Comparison of ENCODE assay signal across 31 cellular contexts in the genomic region with DNA sequence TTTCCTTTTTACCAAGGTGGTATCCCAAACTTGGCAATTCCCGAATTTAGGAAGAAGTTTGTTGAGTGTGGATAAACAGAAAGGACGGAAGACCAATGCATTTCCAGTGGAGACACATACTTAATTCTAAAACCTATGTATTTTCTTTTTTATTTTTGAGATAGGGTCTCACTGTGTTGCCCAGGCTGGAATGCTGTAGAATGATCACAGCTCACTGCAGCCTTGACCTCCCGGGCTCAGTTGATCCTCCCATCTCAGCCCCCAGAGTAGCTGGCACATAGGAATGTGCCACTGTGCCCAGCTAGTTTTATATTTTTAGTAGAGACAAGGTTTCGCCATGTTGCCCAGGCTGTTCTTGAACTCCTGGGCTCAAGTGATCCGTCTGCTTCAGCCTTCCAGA.
"Had no signal": no experiment of that assay in that cellular context is flagged by ENCODE, and none has a peak within 500 bp of the region (broad histone marks: within the 10 kb centered on the region; RNA-seq: fewer than 3 reads in every experiment).

No MANE protein-coding gene starts in this region.

- H3K4me1 Mint-ChIP-seq: brain; stimulated activated memory B cell treated with anti-CD40 and anti-IgM and Interleukin-4, amounts not matched to agents 10 μg/mL and 1 μg/mL and 100 μg/mL, for 72 hours; WTC11 had no signal

- DNase-seq: activated CD4-positive, alpha-beta T cell treated with anti-CD3 and anti-CD28 coated beads, Interleukin-2, amount 50 U/mL, for 1 hour; activated CD8-positive, alpha-beta T cell treated with anti-CD3 and anti-CD28 coated beads for 36 hours; activated gamma-delta T cell treated with Interleukin-2 at 50 U/mL for 16 hours; activated T-cell treated with anti-CD3 and anti-CD28 coated beads, Interleukin-2, amount 50 U/mL, for 4 hours; cerebellar nuclear complex; colonic mucosa; effector memory CD4-positive, alpha-beta T cell; erythroblast; head of caudate nucleus; hippocampal formation; kidney; left colon; mesendoderm; SK-N-SH; small intestine; stimulated activated CD4-positive, alpha-beta T cell treated with anti-CD3 and anti-CD28 coated beads, Interleukin-1b, Interleukin-23, amount 100 ng/mL, for 48 hours; stimulated activated CD4-positive, alpha-beta T cell treated with anti-CD3 and anti-CD28 coated beads, Interleukin-4, amount 100 ng/mL, for 4 hours; stimulated activated CD8-positive, alpha-beta memory T cell treated with anti-CD3 and anti-CD28 coated beads, Interleukin-4, amount 100 ng/mL, for 48 hours; stimulated activated naive CD8-positive, alpha-beta T cell treated with anti-CD3 and anti-CD28 coated beads, Interleukin-15, amount 100 ng/mL, for 72 hours; substantia nigra; SW 1271; tibial artery had no signal

- H3K9me3 ChIP-seq: ascending aorta, colonic mucosa, SK-N-SH, tibial artery had no signal

- H3K36me3 Mint-ChIP-seq: WTC11 had no signal

- H3K27ac Mint-ChIP-seq: activated CD8-positive, alpha-beta T cell treated with anti-CD3 and anti-CD28 coated beads for 36 hours; activated naive CD4-positive, alpha-beta T cell treated with anti-CD3 and anti-CD28 coated beads, Interleukin-2, amount 50 U/mL, for 24 hours; activated T-helper 17 cell treated with anti-CD3 and anti-CD28 coated beads, Interleukin-2, amount 50 U/mL, for 72 hours; brain; stimulated activated memory B cell treated with anti-CD40 and anti-IgM and Interleukin-4, amounts not matched to agents 10 μg/mL and 1 μg/mL and 100 μg/mL, for 72 hours; T-helper 1 cell treated with Interleukin-12 subunit alpha and Interleukin-12 subunit beta and Interleukin-4 antibody, amounts not matched to agents 30 μg/mL and 1 μg/mL, for 36 hours; WTC11 had no signal

- H3K27ac ChIP-seq: cardiac muscle cell, colonic mucosa had no signal

- H3K4me3 ChIP-seq: ascending aorta, cardiac muscle cell, colonic mucosa, tibial artery had no signal

- H3K4me1 ChIP-seq: colonic mucosa had no signal

- H3K27me3 ChIP-seq: ascending aorta, cardiac muscle cell, colonic mucosa, tibial artery had no signal

- H3K36me3 ChIP-seq: ascending aorta, cardiac muscle cell, colonic mucosa, tibial artery had no signal

- H3K4me3 Mint-ChIP-seq: activated CD8-positive, alpha-beta T cell treated with anti-CD3 and anti-CD28 coated beads for 36 hours; activated naive CD4-positive, alpha-beta T cell treated with anti-CD3 and anti-CD28 coated beads, Interleukin-2, amount 50 U/mL, for 24 hours; activated T-cell treated with anti-CD3 and anti-CD28 coated beads, Interleukin-2, amount 50 U/mL, for 4 hours; activated T-helper 17 cell treated with anti-CD3 and anti-CD28 coated beads, Interleukin-2, amount 50 U/mL, for 72 hours; brain; nephron; stimulated activated memory B cell treated with anti-CD40 and anti-IgM and Interleukin-4, amounts not matched to agents 10 μg/mL and 1 μg/mL and 100 μg/mL, for 72 hours; stimulated activated naive CD8-positive, alpha-beta T cell treated with anti-CD3 and anti-CD28 coated beads, Interleukin-15, amount 100 ng/mL, for 72 hours; T-helper 1 cell treated with Interleukin-12 subunit alpha and Interleukin-12 subunit beta and Interleukin-4 antibody, amounts not matched to agents 30 μg/mL and 1 μg/mL, for 36 hours; WTC11 had no signal

- H3K9me3 Mint-ChIP-seq: activated CD8-positive, alpha-beta T cell treated with anti-CD3 and anti-CD28 coated beads for 36 hours; activated naive CD4-positive, alpha-beta T cell treated with anti-CD3 and anti-CD28 coated beads, Interleukin-2, amount 50 U/mL, for 24 hours; activated T-cell treated with anti-CD3 and anti-CD28 coated beads, Interleukin-2, amount 50 U/mL, for 4 hours; activated T-helper 17 cell treated with anti-CD3 and anti-CD28 coated beads, Interleukin-2, amount 50 U/mL, for 72 hours; brain; nephron; stimulated activated memory B cell treated with anti-CD40 and anti-IgM and Interleukin-4, amounts not matched to agents 10 μg/mL and 1 μg/mL and 100 μg/mL, for 72 hours; stimulated activated naive CD8-positive, alpha-beta T cell treated with anti-CD3 and anti-CD28 coated beads, Interleukin-15, amount 100 ng/mL, for 72 hours; T-helper 1 cell treated with Interleukin-12 subunit alpha and Interleukin-12 subunit beta and Interleukin-4 antibody, amounts not matched to agents 30 μg/mL and 1 μg/mL, for 36 hours; WTC11 had no signal

- H3K27me3 Mint-ChIP-seq: activated CD8-positive, alpha-beta T cell treated with anti-CD3 and anti-CD28 coated beads for 36 hours; activated naive CD4-positive, alpha-beta T cell treated with anti-CD3 and anti-CD28 coated beads, Interleukin-2, amount 50 U/mL, for 24 hours; activated T-helper 17 cell treated with anti-CD3 and anti-CD28 coated beads, Interleukin-2, amount 50 U/mL, for 72 hours; brain; stimulated activated memory B cell treated with anti-CD40 and anti-IgM and Interleukin-4, amounts not matched to agents 10 μg/mL and 1 μg/mL and 100 μg/mL, for 72 hours; stimulated activated naive CD8-positive, alpha-beta T cell treated with anti-CD3 and anti-CD28 coated beads, Interleukin-15, amount 100 ng/mL, for 72 hours had no signal

- ATAC-seq: activated CD8-positive, alpha-beta T cell treated with anti-CD3 and anti-CD28 coated beads for 36 hours; activated T-cell treated with anti-CD3 and anti-CD28 coated beads, Interleukin-2, amount 50 U/mL, for 4 hours; activated T-helper 17 cell treated with anti-CD3 and anti-CD28 coated beads, Interleukin-2, amount 50 U/mL, for 72 hours; left colon; stimulated activated memory B cell treated with anti-CD40 and anti-IgM and Interleukin-4, amounts not matched to agents 10 μg/mL and 1 μg/mL and 100 μg/mL, for 72 hours; stimulated activated naive CD8-positive, alpha-beta T cell treated with anti-CD3 and anti-CD28 coated beads, Interleukin-15, amount 100 ng/mL, for 72 hours; WTC11 had no signal
